8 cellular contexts compared by ENCODE assay signal in genomic region chr17:64145751-64146417, GRCh38. TPM values are rescaled to one million over a fixed set of nuclear protein-coding genes. Genes with fewer than 3 reads are reported as not detected.
DNase-seq lines count a peak whose midpoint lies in the region; ATAC-seq and TF ChIP-seq lines count a peak whose summit lies in the region.

No MANE protein-coding gene starts in this region.

- H3K4me3 Mint-ChIP-seq in naive thymus-derived CD8-positive, alpha-beta T cell: no peak overlapping the region
- no peak overlapping the region for H3K4me3 Mint-ChIP-seq in stimulated activated naive B cell treated with anti-CD40 and anti-IgM and Interleukin-4, amounts not matched to agents 10 μg/mL and 1 μg/mL and 100 μg/mL, for 72 hours

- H3K4me3 ChIP-seq in fibroblast of pulmonary artery (replicated peaks; ENCODE audit: low read depth, low read length): peak overlapping the region; percentile 72

- peaks cover 15 to 27% (median 24%) of the 10 kb centered on the region in 4 donors for H3K4me1 Mint-ChIP-seq in naive thymus-derived CD8-positive, alpha-beta T cell
- peaks cover 13 to 29% of the 10 kb centered on the region in 2 donors for H3K4me1 Mint-ChIP-seq in stimulated activated naive B cell treated with anti-CD40 and anti-IgM and Interleukin-4, amounts not matched to agents 10 μg/mL and 1 μg/mL and 100 μg/mL, for 72 hours

- no peaks in the 10 kb centered on the region for H3K9me3 Mint-ChIP-seq in naive thymus-derived CD8-positive, alpha-beta T cell
- H3K9me3 Mint-ChIP-seq in stimulated activated naive B cell treated with anti-CD40 and anti-IgM and Interleukin-4, amounts not matched to agents 10 μg/mL and 1 μg/mL and 100 μg/mL, for 72 hours: no peaks in the 10 kb centered on the region

- H3K36me3 Mint-ChIP-seq in naive thymus-derived CD8-positive, alpha-beta T cell: peaks cover 0 to 22% (median 0%) of the 10 kb centered on the region in 3 donors
- H3K36me3 Mint-ChIP-seq in stimulated activated naive B cell treated with anti-CD40 and anti-IgM and Interleukin-4, amounts not matched to agents 10 μg/mL and 1 μg/mL and 100 μg/mL, for 72 hours: peaks cover 17 to 25% of the 10 kb centered on the region in 2 donors

- H3K27me3 Mint-ChIP-seq in naive thymus-derived CD8-positive, alpha-beta T cell: no peaks in the 10 kb centered on the region
- H3K27me3 Mint-ChIP-seq in stimulated activated naive B cell treated with anti-CD40 and anti-IgM and Interleukin-4, amounts not matched to agents 10 μg/mL and 1 μg/mL and 100 μg/mL, for 72 hours: no peaks in the 10 kb centered on the region

- no peak for TF ChIP-seq CTCF in fibroblast of pulmonary artery (IDR thresholded peaks at IDR 0.05; ENCODE audit: low read length, missing control alignments)

- POLR2A ChIA-PET in naive thymus-derived CD8-positive, alpha-beta T cell (lab: Charles Lee): interaction anchor here (0.5 to 6.0 kb wide), 62 partner anchors 9 to 711 kb away, joined by 3 to 98 read pairs (median 4); partner anchors contain the start of genes CCDC47, CEP95, DDX42 and DDX5

- DNase-seq in EL (peak; percentile 99), GOT3 (lab: John Stamatoyannopoulos, UW) (peak; percentile 87), LHCN-M2 (ENCODE audit: low read depth) (peak; percentile 100), RKO (ENCODE audit: low spot score) (peak; percentile 100), fibroblast of pulmonary artery (ENCODE audit: low read depth) (peak; percentile 100)
- peak; percentile 88 to 91 for DNase-seq in activated T-helper 1 cell treated with anti-CD3 and anti-CD28 coated beads, Interleukin-2, amount 50 U/mL, for 16 hours (ENCODE audit: low read depth in 1 of 2, low spot score in 1 of 2)
- DNase-seq in naive thymus-derived CD8-positive, alpha-beta T cell: peak; percentile 82 to 99 (median 96)
- DNase-seq in stimulated activated naive B cell treated with anti-CD40 and anti-IgM and Interleukin-4, amounts not matched to agents 10 μg/mL and 1 μg/mL and 100 μg/mL, for 72 hours: peak; percentile 94

- ATAC-seq in naive thymus-derived CD8-positive, alpha-beta T cell: peak; percentile 91 to 92
- ATAC-seq in stimulated activated naive B cell treated with anti-CD40 and anti-IgM and Interleukin-4, amounts not matched to agents 10 μg/mL and 1 μg/mL and 100 μg/mL, for 72 hours (replicated peaks): peak; percentile 95 to 98

- no peak overlapping the region for H3K27ac Mint-ChIP-seq in naive thymus-derived CD8-positive, alpha-beta T cell
- no peak overlapping the region for H3K27ac Mint-ChIP-seq in stimulated activated naive B cell treated with anti-CD40 and anti-IgM and Interleukin-4, amounts not matched to agents 10 μg/mL and 1 μg/mL and 100 μg/mL, for 72 hours

RNA-seq across cellular contexts. Expression of gene ERN1, which starts 15.9 kb away (rescaled TPM):
- 2.9 and 3.8 TPM in 2 replicates for total RNA-seq in LHCN-M2 (2014; rRNA removed)
- polyA plus RNA-seq in LHCN-M2 (2012): 1.8 TPM
- 10 to 100 TPM; 23.6 to 24.0 TPM for total RNA-seq in naive thymus-derived CD8-positive, alpha-beta T cell
- polyA plus RNA-seq in naive thymus-derived CD8-positive, alpha-beta T cell: 10 to 100 TPM in 2 of 3 donors, 1 to 10 TPM in 1; 9.3 to 21.2 (median 11.5) TPM

Comparison
In these comparisons a context has a peak if more than half of its experiments do, and no peak if none do; other contexts are left out.
1. Peak in every context shown above with its lines: DNase-seq, ATAC-seq and H3K4me3 ChIP-seq.